8 cellular contexts compared by ENCODE assay signal in the genomic region with DNA sequence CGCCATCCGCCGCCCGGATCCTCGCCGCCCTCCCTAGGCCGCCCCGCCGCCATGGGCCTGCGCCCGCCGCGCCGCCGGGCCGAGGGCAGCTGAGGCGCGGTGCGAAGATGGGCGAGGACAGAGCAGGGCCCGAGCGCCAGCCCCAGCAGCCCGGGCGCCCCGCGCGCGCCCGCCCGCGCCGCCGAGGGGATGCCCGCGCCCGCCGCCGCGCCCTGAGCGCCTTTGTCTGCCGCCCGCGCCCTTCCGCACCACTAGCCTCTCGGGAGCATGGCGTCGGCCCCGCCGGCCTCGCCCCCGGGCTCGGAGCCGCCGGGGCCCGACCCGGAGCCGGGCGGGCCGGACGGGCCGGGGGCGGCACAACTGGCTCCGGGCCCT.
DNase-seq lines count a peak whose midpoint lies in the region; ATAC-seq and TF ChIP-seq lines count a peak whose summit lies in the region.

No MANE protein-coding gene starts in this region.

- peak overlapping the region; percentile 97 for H3K4me2 ChIP-seq in parathyroid adenoma (ENCODE audit: low read length)

- H3K79me2 ChIP-seq in parathyroid adenoma = peaks cover 21% of the 10 kb centered on the region

- H3K4me1 ChIP-seq in parathyroid adenoma = peaks cover 8% of the 10 kb centered on the region

- H3K4me3 ChIP-seq in SK-N-MC (peak overlapping the region; percentile 96), parathyroid adenoma (ENCODE audit: low read depth, low read length) (peak overlapping the region; percentile 78)

- no peak for TF ChIP-seq CTCF in parathyroid adenoma (IDR thresholded peaks at IDR 0.05)

- DNase-seq in DMS53 (lab: John Stamatoyannopoulos, UW) = peak; percentile 69
- no peak for DNase-seq in DMS53 treated with DMSO at 0.1 percent for 48 hours (lab: John Stamatoyannopoulos, UW; ENCODE audit: unreplicated experiment)
- no peak for DNase-seq in SK-N-MC (ENCODE audit: low read depth, low spot score)
- DNase-seq in epithelial cell of prostate (ENCODE audit: low read depth, low spot score) = no peak
- DNase-seq in OCI-M1 (lab: John Stamatoyannopoulos, UW) = no peak
- no peak for DNase-seq in NCI-H526 treated with DMSO at 0.1 percent for 48 hours (lab: John Stamatoyannopoulos, UW)

- no peaks in the 10 kb centered on the region for H3K27me3 ChIP-seq in parathyroid adenoma (ENCODE audit: control insufficient read depth, insufficient read depth, low read length)

- H3K9me3 ChIP-seq in SK-N-MC (ENCODE audit: low read depth, low read length) = no peaks in the 10 kb centered on the region
- no peaks in the 10 kb centered on the region for H3K9me3 ChIP-seq in parathyroid adenoma (ENCODE audit: control insufficient read depth, low read length)

- H3K36me3 ChIP-seq in SK-N-MC (ENCODE audit: insufficient read depth, low read length) = no peaks in the 10 kb centered on the region
- H3K36me3 ChIP-seq in parathyroid adenoma (ENCODE audit: control insufficient read depth, insufficient read depth, low read length) = no peaks in the 10 kb centered on the region

- ATAC-seq in HG02623 (IDR thresholded peaks at IDR 0.05; ENCODE audit: unreplicated experiment) = peak; percentile 39

- no peak overlapping the region for H3K27ac ChIP-seq in SK-N-MC
- H3K27ac ChIP-seq in epithelial cell of prostate = peak overlapping the region; percentile 80
- no peak overlapping the region for H3K27ac ChIP-seq in parathyroid adenoma

- peak overlapping the region; percentile 41 for H3K9ac ChIP-seq in SK-N-MC (ENCODE audit: insufficient read length)
- H3K9ac ChIP-seq in parathyroid adenoma = no peak overlapping the region

- peak overlapping the region; percentile 98 for H2AFZ ChIP-seq in parathyroid adenoma
